ENCODE assay signal across 8 cellular contexts in genomic region chr1:241985787-241986186, GRCh38. TPM values are rescaled to one million over a fixed set of nuclear protein-coding genes. Genes with fewer than 3 reads are reported as not detected.
DNase-seq lines count a peak whose midpoint lies in the region; FAIRE-seq and TF ChIP-seq lines count a peak whose summit lies in the region.

No MANE protein-coding gene starts in this region.

- no peaks in the 10 kb centered on the region for H3K27me3 ChIP-seq in fibroblast of lung (ENCODE audit: control insufficient read depth, insufficient read depth, low read length)
- H3K27me3 ChIP-seq in testis = no peaks in the 10 kb centered on the region
- no peaks in the 10 kb centered on the region for H3K27me3 ChIP-seq in suprapubic skin

- H3K9me3 ChIP-seq in fibroblast of lung (ENCODE audit: control insufficient read depth, insufficient read depth, low read depth, low read length) = no peaks in the 10 kb centered on the region
- H3K9me3 ChIP-seq in testis = no peaks in the 10 kb centered on the region
- H3K9me3 ChIP-seq in suprapubic skin = no peaks in the 10 kb centered on the region

- H3K27ac ChIP-seq in fibroblast of lung (ENCODE audit: insufficient read depth, low read length) = no peak overlapping the region
- H3K27ac ChIP-seq in testis = no peak overlapping the region
- no peak overlapping the region for H3K27ac ChIP-seq in suprapubic skin

- no peak overlapping the region for H3K27ac Mint-ChIP-seq in HFFc6

- H3K4me1 Mint-ChIP-seq in HFFc6 (ENCODE audit: low read depth) = peaks cover 23% of the 10 kb centered on the region

- H3K79me2 ChIP-seq in fibroblast of lung (ENCODE audit: control insufficient read depth, insufficient read depth, low read length) = no peaks in the 10 kb centered on the region

- no peak overlapping the region for H3K4me2 ChIP-seq in fibroblast of lung (ENCODE audit: extremely low read depth, insufficient read depth, low read length)

- no peak overlapping the region for H3K9ac ChIP-seq in fibroblast of lung (ENCODE audit: insufficient read depth, low read length)

- H3K4me1 ChIP-seq in fibroblast of lung (ENCODE audit: control insufficient read depth, extremely low read depth, insufficient read depth, low read length) (no peaks in the 10 kb centered on the region), testis (no peaks in the 10 kb centered on the region), suprapubic skin (no peaks in the 10 kb centered on the region)

- no peak overlapping the region for H2AFZ ChIP-seq in fibroblast of lung (ENCODE audit: low read length)

- H3K4me3 ChIP-seq in fibroblast of lung (replicated peaks in 1 of 4; ENCODE audit: control extremely low read depth in 1 of 4, insufficient read depth in 1 of 4, low read depth in 3 of 4, low read length in 4 of 4) (no peak overlapping the region), testis (no peak overlapping the region), suprapubic skin (no peak overlapping the region)

- H3K9me3 Mint-ChIP-seq in HFFc6 = no peaks in the 10 kb centered on the region

- H3K36me3 ChIP-seq in fibroblast of lung (ENCODE audit: control insufficient read depth, insufficient read depth, low read length) = no peaks in the 10 kb centered on the region
- H3K36me3 ChIP-seq in testis (ENCODE audit: low read depth, missing control alignments) = no peaks in the 10 kb centered on the region
- H3K36me3 ChIP-seq in suprapubic skin = no peaks in the 10 kb centered on the region

- TF ChIP-seq CTCF in HFFc6 (IDR thresholded peaks at IDR 0.05) (peak; percentile 77), fibroblast of lung (conservative IDR thresholded peaks at IDR 0.05 in 1 of 2, IDR thresholded peaks at IDR 0.05 in 1 of 2; ENCODE audit: low read depth in 1 of 2, low read length in 2 of 2) (peak; percentile 50 to 65), testis (IDR thresholded peaks at IDR 0.05) (peak; percentile 36 to 55 (median 46)), suprapubic skin (IDR thresholded peaks at IDR 0.05) (peak in 1 of 2 donors; percentile 23)

- peak; percentile 21 for DNase-seq in stimulated activated CD4-positive, alpha-beta T cell treated with anti-CD3 and anti-CD28 coated beads, Interleukin-15, amount 100 ng/mL, for 24 hours
- no peak for DNase-seq in stimulated activated CD4-positive, alpha-beta T cell treated with anti-CD3 and anti-CD28 coated beads, Interleukin-4, amount 100 ng/mL, for 1 hour
- DNase-seq in HFFc6 = peak; percentile 35
- no peak for DNase-seq in RCC 7860 (ENCODE audit: low spot score)
- peak; percentile 34 to 58 for DNase-seq in fibroblast of lung (ENCODE audit: low read depth in 2 of 2)
- peak; percentile 70 for DNase-seq in testis
- DNase-seq in mesenteric fat pad (ENCODE audit: low spot score) = no peak
- no peak for DNase-seq in suprapubic skin (ENCODE audit: low spot score in 2 of 2)

- no peaks in the 10 kb centered on the region for H3K36me3 Mint-ChIP-seq in HFFc6 (ENCODE audit: low read depth)

- peaks cover 15% of the 10 kb centered on the region for H3K27me3 Mint-ChIP-seq in HFFc6 (ENCODE audit: insufficient read depth)

- H3K4me3 Mint-ChIP-seq in HFFc6 = no peak overlapping the region

- 77 to 78% methylated on average over 10 of the region's 10 CpGs for WGBS in testis, 2 donors
- WGBS in suprapubic skin = 79% methylated on average over 10 of the region's 10 CpGs

- FAIRE-seq in RCC 7860 (lab: Jason Lieb, UNC) = peak; percentile 40

- no peak for TF ChIP-seq POLR2A in testis (IDR thresholded peaks at IDR 0.05)
- TF ChIP-seq POLR2A in suprapubic skin (IDR thresholded peaks at IDR 0.05) = no peak

- no peak for TF ChIP-seq EP300 in suprapubic skin (IDR thresholded peaks at IDR 0.05)

- intact Hi-C loops in testis (cut with DNase I; ENCODE audit: low total_unique reads) = no loop called here

- H4K20me1 ChIP-seq in fibroblast of lung (ENCODE audit: control insufficient read depth, extremely low read depth, insufficient read depth, low read length) = no peaks in the 10 kb centered on the region

RNA-seq across cellular contexts. Expression of gene MAP1LC3C, which starts 13.1 kb away (rescaled TPM):
- not detected for total RNA-seq in HFFc6 (2021; fragmentation: NEBNext Ultra II Directional; extraction: Animal tissue kit (Norgen Biotek cat#: 25700))
- 0.26 and 0.66 TPM in 2 replicates for total RNA-seq in fibroblast of lung
- 0.53 and 0.61 TPM in 2 replicates for polyA plus RNA-seq in fibroblast of lung
- 0.40 and 0.62 TPM in 2 replicates for polyA plus RNA-seq in fibroblast of lung (2012)
- polyA minus RNA-seq in fibroblast of lung (ENCODE audit: low replicate concordance) = not detected in 2 replicates
- total RNA-seq in testis = under 1 TPM; 0.50 to 0.63 TPM
- polyA plus RNA-seq in testis (ENCODE audit: insufficient read depth, low read depth, low replicate concordance) = 0.65 TPM
- 9.8 TPM for total RNA-seq in mesenteric fat pad
- total RNA-seq in suprapubic skin = 10 to 100 TPM in 2 of 4 donors, 1 to 10 TPM in 2; 1.0 to 12.5 (median 8.1) TPM

RNA-seq across cellular contexts. Expression of gene BECN2, which starts 28.2 kb away (rescaled TPM):
- total RNA-seq in HFFc6 (2021; fragmentation: NEBNext Ultra II Directional; extraction: Animal tissue kit (Norgen Biotek cat#: 25700)) = not detected
- total RNA-seq in fibroblast of lung (not detected in 2 replicates), testis (not detected), mesenteric fat pad (not detected), suprapubic skin (not detected)
- polyA plus RNA-seq in fibroblast of lung (not detected in 2 replicates), testis (ENCODE audit: insufficient read depth, low read depth, low replicate concordance) (not detected)
- polyA plus RNA-seq in fibroblast of lung (2012) = not detected in 2 replicates
- polyA minus RNA-seq in fibroblast of lung (ENCODE audit: low replicate concordance) = not detected in 2 replicates

Comparison
In these comparisons a context has a peak if more than half of its experiments do, and no peak if none do; other contexts are left out.
1. DNase-seq: peak in stimulated activated CD4-positive, alpha-beta T cell treated with anti-CD3 and anti-CD28 coated beads, Interleukin-15, amount 100 ng/mL, for 24 hours (single experiment), HFFc6 (single experiment), fibroblast of lung (2 of 2) and testis (single experiment); none in stimulated activated CD4-positive, alpha-beta T cell treated with anti-CD3 and anti-CD28 coated beads, Interleukin-4, amount 100 ng/mL, for 1 hour (single experiment), RCC 7860 (single experiment), mesenteric fat pad (single experiment) and suprapubic skin (0 of 2).